8 cellular contexts compared by ENCODE assay signal in genomic region chr3:126083138-126083445, GRCh38. TPM values are rescaled to one million over a fixed set of nuclear protein-coding genes. Genes with fewer than 3 reads are reported as not detected.
DNase-seq lines count a peak whose midpoint lies in the region; ATAC-seq and TF ChIP-seq lines count a peak whose summit lies in the region.

No MANE protein-coding gene starts in this region.

- POLR2A ChIA-PET in RWPE1 (lab: Yijun Ruan, JAX; ENCODE audit: low non-redundant PET) = no interaction called here

- no peaks in the 10 kb centered on the region for H3K9me3 ChIP-seq in psoas muscle

- peak overlapping the region; percentile 84 for H3K27ac ChIP-seq in RWPE1
- H3K27ac ChIP-seq in psoas muscle = peak overlapping the region; percentile 97

- no peaks in the 10 kb centered on the region for H3K36me3 ChIP-seq in psoas muscle (ENCODE audit: insufficient read depth in 1 of 2, low read depth in 1 of 2)

- CTCF ChIA-PET in RWPE1 (lab: Yijun Ruan, JAX) = no interaction called here

- 37 to 46% (median 39%) methylated on average over 3 of the region's 3 CpGs for WGBS in psoas muscle, 3 donors

- ATAC-seq in psoas muscle = no peak
- no peak for ATAC-seq in HG03097 (IDR thresholded peaks at IDR 0.05; ENCODE audit: low FRiP score, unreplicated experiment)

- no peaks in the 10 kb centered on the region for H3K27me3 ChIP-seq in psoas muscle (ENCODE audit: insufficient read depth in 3 of 3, low read length in 2 of 3)

- H3K4me1 ChIP-seq in psoas muscle = peaks cover 17% of the 10 kb centered on the region

- no peak for TF ChIP-seq CTCF in RWPE1 (conservative IDR thresholded peaks at IDR 0.05; ENCODE audit: low read depth)
- no peak for TF ChIP-seq CTCF in psoas muscle (IDR thresholded peaks at IDR 0.05)

- peak overlapping the region; percentile 76 for H3K4me3 ChIP-seq in GM08714 (ENCODE audit: low read length)
- H3K4me3 ChIP-seq in psoas muscle = peak overlapping the region; percentile 83

- intact Hi-C loops in psoas muscle (cut with DNase I) = loop anchor here in 1 of 2 donors (5.0 kb wide), 1 partner anchor 91 kb away; no protein-coding TSS in a partner anchor

- peak; percentile 21 for DNase-seq in RWPE1 (ENCODE audit: low spot score)
- DNase-seq in fibroblast of peridontal ligament (ENCODE audit: extremely low read depth) = peak; percentile 3
- DNase-seq in psoas muscle = no peak
- DNase-seq in AML-193 (lab: John Stamatoyannopoulos, UW) = no peak
- no peak for DNase-seq in DMS153 (lab: John Stamatoyannopoulos, UW)
- DNase-seq in midbrain (lab: John Stamatoyannopoulos, UW) = no peak

RNA-seq across cellular contexts. Expression of gene SLC41A3, which starts 0.8 kb away (rescaled TPM):
- total RNA-seq in psoas muscle = 10 to 100 TPM; 37.5 to 58.9 (median 45.3) TPM
- 10 to 100 TPM; 28.7 to 36.9 (median 34.7) TPM for polyA plus RNA-seq in psoas muscle

Comparison
In these comparisons a context has a peak if more than half of its experiments do, and no peak if none do; other contexts are left out.
1. DNase-seq: peak in RWPE1 (single experiment) and fibroblast of peridontal ligament (single experiment); none in psoas muscle (0 of 2), AML-193 (0 of 2), DMS153 (single experiment) and midbrain (single experiment).